In genomic region chr15:93143186-93143585, GRCh38 we compare ENCODE assay signal across 7 cellular contexts. TPM values are rescaled to one million over a fixed set of nuclear protein-coding genes. Genes with fewer than 3 reads are reported as not detected.
"Had no signal": no experiment of that assay in that cellular context is flagged by ENCODE, and none has a peak within 500 bp of the region (broad histone marks: within the 10 kb centered on the region; RNA-seq: fewer than 3 reads in every experiment).

No MANE protein-coding gene starts in this region.

- H3K36me3 Mint-ChIP-seq: IgD-negative memory B cell had no signal

- H3K36me3 ChIP-seq: HAP-1 had no signal

- DNase-seq: GM23248, GOT3, H7, HFFc6 had no signal

- H3K27ac ChIP-seq: GM23248 had no signal

- H3K4me3 ChIP-seq: GM23248, HAP-1 had no signal

- H3K27ac Mint-ChIP-seq: HFFc6, IgD-negative memory B cell had no signal

- H3K4me1 ChIP-seq: HAP-1 had no signal

- H3K9ac ChIP-seq: GM23248 had no signal

- H3K9me3 ChIP-seq: HAP-1 had no signal

- H2AFZ ChIP-seq: GM23248 had no signal

- ATAC-seq: HCT116 had no signal

- H3K4me3 Mint-ChIP-seq: HFFc6 had no signal

RNA-seq across cellular contexts. Expression of gene RGMA, which starts 54.2 kb away (rescaled TPM):
- polyA plus RNA-seq: IgD-negative memory B cell had no signal
